ENCODE assay signal across 1 cellular context in the genomic region with DNA sequence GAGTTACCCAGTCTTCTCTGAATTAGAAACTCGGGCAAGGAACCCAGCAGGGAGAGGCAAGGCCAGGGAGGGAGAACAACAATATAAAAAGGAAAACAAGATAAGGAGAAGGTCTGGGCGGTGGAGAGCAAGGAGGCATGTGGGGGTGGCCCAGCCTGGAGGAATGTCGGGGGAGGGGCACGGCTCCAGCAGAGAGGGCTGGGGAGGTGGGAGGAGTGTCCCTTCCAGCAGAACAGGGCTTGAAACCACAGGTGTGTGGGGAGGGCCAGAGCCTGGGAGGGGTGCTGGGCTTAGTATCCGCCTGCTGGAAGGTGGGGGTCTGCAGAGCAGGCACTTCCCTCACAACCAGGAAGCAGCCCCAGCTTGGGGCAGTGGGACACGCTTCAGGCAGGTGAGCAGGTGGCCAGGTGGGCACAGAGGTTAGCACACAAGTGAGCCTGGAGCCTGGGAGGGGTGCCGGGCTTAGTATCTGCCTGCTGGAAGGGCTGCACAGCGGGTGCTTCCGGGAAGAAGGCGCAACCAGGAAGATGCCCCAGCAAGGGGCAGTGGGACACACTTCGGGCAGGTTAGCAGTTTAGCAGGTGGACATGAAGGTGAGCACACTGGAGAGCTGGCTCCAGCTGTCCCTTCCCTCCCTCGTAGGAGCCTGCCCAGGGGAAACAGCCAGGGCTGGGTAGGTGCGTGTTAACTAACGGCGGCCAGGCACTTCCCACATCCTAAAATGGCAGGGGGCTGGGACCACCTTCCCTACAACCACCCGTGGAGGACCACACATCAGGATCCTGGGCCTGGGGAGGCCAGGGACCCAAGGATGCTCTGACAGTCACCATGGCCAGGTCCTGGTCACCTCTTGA.
TF ChIP-seq lines count a peak whose summit lies in the region.

No MANE protein-coding gene starts in this region.

TF ChIP-seq in WTC11, 78 proteins besides CTCF, POLR2A, EP300 and RAD21 (continued from another document and continues in another):
- TF ChIP-seq, protein P1, sequence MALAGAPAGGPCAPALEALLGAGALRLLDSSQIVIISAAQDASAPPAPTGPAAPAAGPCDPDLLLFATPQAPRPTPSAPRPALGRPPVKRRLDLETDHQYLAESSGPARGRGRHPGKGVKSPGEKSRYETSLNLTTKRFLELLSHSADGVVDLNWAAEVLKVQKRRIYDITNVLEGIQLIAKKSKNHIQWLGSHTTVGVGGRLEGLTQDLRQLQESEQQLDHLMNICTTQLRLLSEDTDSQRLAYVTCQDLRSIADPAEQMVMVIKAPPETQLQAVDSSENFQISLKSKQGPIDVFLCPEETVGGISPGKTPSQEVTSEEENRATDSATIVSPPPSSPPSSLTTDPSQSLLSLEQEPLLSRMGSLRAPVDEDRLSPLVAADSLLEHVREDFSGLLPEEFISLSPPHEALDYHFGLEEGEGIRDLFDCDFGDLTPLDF (CRISPR knock-in tag; IDR thresholded peaks at IDR 0.05) = no peak
- TF ChIP-seq MXD4 (CRISPR knock-in tag; IDR thresholded peaks at IDR 0.05; ENCODE audit: borderline replicate concordance) = no peak
- no peak for TF ChIP-seq ZNF317 (CRISPR knock-in tag; IDR thresholded peaks at IDR 0.05; ENCODE audit: borderline replicate concordance, low read depth)
- no peak for TF ChIP-seq ZBTB21 (CRISPR knock-in tag; IDR thresholded peaks at IDR 0.05; ENCODE audit: borderline replicate concordance)
- TF ChIP-seq CBFB (CRISPR knock-in tag; IDR thresholded peaks at IDR 0.05; ENCODE audit: low read depth) = 0 out of 2 replicates have a peak, but pooled peaks have one; percentile 51
- TF ChIP-seq, protein P2, sequence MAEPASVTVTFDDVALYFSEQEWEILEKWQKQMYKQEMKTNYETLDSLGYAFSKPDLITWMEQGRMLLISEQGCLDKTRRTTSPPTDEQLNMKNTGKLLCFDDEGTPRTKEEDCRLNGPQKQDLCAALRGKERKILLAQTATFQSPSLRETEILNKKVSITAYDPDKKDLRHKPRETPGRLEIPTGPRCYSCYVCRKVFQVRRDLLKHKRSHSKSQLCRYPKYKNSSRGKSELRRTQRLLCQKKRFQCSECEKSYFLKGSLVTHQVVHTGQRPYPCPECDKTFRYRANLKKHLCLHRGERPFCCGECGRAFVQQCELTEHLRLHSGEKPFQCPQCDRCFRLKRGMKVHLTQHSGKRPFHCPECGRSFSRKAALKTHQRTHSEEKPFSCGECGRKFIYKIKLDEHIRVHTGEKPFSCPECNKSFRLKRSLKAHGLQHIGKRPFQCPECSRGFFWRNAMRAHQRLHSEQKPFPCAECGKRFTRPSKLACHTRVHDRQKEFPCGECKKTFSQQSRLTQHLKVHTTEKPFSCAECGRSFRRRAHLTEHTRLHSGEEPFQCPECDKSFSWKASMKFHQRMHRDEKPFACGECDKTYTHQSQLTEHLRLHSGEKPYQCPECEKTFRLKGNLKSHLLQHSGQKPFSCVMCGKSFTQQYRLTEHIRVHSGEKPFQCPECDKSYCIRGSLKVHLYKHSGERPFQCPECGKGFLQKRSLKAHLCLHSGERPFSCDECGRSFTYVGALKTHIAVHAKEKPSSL (CRISPR knock-in tag; conservative IDR thresholded peaks at IDR 0.05) = no peak
- TF ChIP-seq, protein P3, sequence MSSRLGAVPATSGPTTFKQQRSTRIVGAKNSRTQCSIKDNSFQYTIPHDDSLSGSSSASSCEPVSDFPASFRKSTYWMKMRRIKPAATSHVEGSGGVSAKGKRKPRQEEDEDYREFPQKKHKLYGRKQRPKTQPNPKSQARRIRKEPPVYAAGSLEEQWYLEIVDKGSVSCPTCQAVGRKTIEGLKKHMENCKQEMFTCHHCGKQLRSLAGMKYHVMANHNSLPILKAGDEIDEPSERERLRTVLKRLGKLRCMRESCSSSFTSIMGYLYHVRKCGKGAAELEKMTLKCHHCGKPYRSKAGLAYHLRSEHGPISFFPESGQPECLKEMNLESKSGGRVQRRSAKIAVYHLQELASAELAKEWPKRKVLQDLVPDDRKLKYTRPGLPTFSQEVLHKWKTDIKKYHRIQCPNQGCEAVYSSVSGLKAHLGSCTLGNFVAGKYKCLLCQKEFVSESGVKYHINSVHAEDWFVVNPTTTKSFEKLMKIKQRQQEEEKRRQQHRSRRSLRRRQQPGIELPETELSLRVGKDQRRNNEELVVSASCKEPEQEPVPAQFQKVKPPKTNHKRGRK (CRISPR knock-in tag; IDR thresholded peaks at IDR 0.05; ENCODE audit: borderline replicate concordance) = no peak
- TF ChIP-seq ZNF232 (CRISPR knock-in tag; IDR thresholded peaks at IDR 0.05) = no peak
- TF ChIP-seq, protein P4, sequence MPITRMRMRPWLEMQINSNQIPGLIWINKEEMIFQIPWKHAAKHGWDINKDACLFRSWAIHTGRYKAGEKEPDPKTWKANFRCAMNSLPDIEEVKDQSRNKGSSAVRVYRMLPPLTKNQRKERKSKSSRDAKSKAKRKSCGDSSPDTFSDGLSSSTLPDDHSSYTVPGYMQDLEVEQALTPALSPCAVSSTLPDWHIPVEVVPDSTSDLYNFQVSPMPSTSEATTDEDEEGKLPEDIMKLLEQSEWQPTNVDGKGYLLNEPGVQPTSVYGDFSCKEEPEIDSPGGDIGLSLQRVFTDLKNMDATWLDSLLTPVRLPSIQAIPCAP (CRISPR knock-in tag; IDR thresholded peaks at IDR 0.05) = no peak
- TF ChIP-seq ATF1 (CRISPR knock-in tag; IDR thresholded peaks at IDR 0.05) = no peak
- TF ChIP-seq JUN (CRISPR knock-in tag; IDR thresholded peaks at IDR 0.05) = no peak
- TF ChIP-seq, protein P5, sequence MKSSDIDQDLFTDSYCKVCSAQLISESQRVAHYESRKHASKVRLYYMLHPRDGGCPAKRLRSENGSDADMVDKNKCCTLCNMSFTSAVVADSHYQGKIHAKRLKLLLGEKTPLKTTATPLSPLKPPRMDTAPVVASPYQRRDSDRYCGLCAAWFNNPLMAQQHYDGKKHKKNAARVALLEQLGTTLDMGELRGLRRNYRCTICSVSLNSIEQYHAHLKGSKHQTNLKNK (CRISPR knock-in tag; IDR thresholded peaks at IDR 0.05) = no peak
- peak; percentile 49; the same call in 1 of the 2 replicates for TF ChIP-seq TEAD1 (CRISPR knock-in tag; IDR thresholded peaks at IDR 0.05)
- TF ChIP-seq, protein P6, sequence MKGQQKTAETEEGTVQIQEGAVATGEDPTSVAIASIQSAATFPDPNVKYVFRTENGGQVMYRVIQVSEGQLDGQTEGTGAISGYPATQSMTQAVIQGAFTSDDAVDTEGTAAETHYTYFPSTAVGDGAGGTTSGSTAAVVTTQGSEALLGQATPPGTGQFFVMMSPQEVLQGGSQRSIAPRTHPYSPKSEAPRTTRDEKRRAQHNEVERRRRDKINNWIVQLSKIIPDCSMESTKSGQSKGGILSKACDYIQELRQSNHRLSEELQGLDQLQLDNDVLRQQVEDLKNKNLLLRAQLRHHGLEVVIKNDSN (CRISPR knock-in tag; IDR thresholded peaks at IDR 0.05) = peak; percentile 42; the same call in 1 of the 2 replicates
- TF ChIP-seq ETV6 (CRISPR knock-in tag; IDR thresholded peaks at IDR 0.05) = peak; percentile 100
- TF ChIP-seq ELF4 (CRISPR knock-in tag; IDR thresholded peaks at IDR 0.05; ENCODE audit: low read depth) = no peak
- no peak for TF ChIP-seq RELA (CRISPR knock-in tag; IDR thresholded peaks at IDR 0.05; ENCODE audit: borderline replicate concordance)
- no peak for TF ChIP-seq TCF7 (CRISPR knock-in tag; IDR thresholded peaks at IDR 0.05; ENCODE audit: low read depth)
- TF ChIP-seq ZNF416 (CRISPR knock-in tag; IDR thresholded peaks at IDR 0.05) = no peak
- TF ChIP-seq, protein P7, sequence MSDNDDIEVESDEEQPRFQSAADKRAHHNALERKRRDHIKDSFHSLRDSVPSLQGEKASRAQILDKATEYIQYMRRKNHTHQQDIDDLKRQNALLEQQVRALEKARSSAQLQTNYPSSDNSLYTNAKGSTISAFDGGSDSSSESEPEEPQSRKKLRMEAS (CRISPR knock-in tag; IDR thresholded peaks at IDR 0.05) = peak; percentile 51; the same call in 1 of the 2 replicates
- TF ChIP-seq NR3C1 (CRISPR knock-in tag; conservative IDR thresholded peaks at IDR 0.05; ENCODE audit: low read depth) = no peak
- TF ChIP-seq CREM (CRISPR knock-in tag; IDR thresholded peaks at IDR 0.05) = no peak
- no peak for TF ChIP-seq JAZF1 (CRISPR knock-in tag; IDR thresholded peaks at IDR 0.05)
- TF ChIP-seq, protein P8, sequence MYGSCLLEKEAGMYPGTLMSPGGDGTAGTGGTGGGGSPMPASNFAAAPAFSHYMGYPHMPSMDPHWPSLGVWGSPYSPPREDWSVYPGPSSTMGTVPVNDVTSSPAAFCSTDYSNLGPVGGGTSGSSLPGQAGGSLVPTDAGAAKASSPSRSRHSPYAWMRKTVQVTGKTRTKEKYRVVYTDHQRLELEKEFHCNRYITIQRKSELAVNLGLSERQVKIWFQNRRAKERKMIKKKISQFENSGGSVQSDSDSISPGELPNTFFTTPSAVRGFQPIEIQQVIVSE (CRISPR knock-in tag; IDR thresholded peaks at IDR 0.05; ENCODE audit: borderline replicate concordance) = no peak
- TF ChIP-seq NFE2L1 (CRISPR knock-in tag; IDR thresholded peaks at IDR 0.05) = 0 out of 2 replicates have a peak, but pooled peaks have one; percentile 4
- TF ChIP-seq, protein P9, sequence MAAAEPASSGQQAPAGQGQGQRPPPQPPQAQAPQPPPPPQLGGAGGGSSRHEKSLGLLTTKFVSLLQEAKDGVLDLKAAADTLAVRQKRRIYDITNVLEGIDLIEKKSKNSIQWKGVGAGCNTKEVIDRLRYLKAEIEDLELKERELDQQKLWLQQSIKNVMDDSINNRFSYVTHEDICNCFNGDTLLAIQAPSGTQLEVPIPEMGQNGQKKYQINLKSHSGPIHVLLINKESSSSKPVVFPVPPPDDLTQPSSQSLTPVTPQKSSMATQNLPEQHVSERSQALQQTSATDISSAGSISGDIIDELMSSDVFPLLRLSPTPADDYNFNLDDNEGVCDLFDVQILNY (CRISPR knock-in tag; IDR thresholded peaks at IDR 0.05) = no peak
- TF ChIP-seq, protein P10, sequence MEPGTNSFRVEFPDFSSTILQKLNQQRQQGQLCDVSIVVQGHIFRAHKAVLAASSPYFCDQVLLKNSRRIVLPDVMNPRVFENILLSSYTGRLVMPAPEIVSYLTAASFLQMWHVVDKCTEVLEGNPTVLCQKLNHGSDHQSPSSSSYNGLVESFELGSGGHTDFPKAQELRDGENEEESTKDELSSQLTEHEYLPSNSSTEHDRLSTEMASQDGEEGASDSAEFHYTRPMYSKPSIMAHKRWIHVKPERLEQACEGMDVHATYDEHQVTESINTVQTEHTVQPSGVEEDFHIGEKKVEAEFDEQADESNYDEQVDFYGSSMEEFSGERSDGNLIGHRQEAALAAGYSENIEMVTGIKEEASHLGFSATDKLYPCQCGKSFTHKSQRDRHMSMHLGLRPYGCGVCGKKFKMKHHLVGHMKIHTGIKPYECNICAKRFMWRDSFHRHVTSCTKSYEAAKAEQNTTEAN (CRISPR knock-in tag; IDR thresholded peaks at IDR 0.05) = no peak
- TF ChIP-seq, protein P11, sequence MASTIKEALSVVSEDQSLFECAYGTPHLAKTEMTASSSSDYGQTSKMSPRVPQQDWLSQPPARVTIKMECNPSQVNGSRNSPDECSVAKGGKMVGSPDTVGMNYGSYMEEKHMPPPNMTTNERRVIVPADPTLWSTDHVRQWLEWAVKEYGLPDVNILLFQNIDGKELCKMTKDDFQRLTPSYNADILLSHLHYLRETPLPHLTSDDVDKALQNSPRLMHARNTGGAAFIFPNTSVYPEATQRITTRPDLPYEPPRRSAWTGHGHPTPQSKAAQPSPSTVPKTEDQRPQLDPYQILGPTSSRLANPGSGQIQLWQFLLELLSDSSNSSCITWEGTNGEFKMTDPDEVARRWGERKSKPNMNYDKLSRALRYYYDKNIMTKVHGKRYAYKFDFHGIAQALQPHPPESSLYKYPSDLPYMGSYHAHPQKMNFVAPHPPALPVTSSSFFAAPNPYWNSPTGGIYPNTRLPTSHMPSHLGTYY (CRISPR knock-in tag; IDR thresholded peaks at IDR 0.05) = 0 out of 2 replicates have a peak, but pooled peaks have one; percentile 19
- TF ChIP-seq RORB (CRISPR knock-in tag; IDR thresholded peaks at IDR 0.05) = no peak
- TF ChIP-seq ESRRA (CRISPR knock-in tag; IDR thresholded peaks at IDR 0.05; ENCODE audit: borderline replicate concordance) = no peak
- TF ChIP-seq NFATC4 (CRISPR knock-in tag; IDR thresholded peaks at IDR 0.05) = no peak
- TF ChIP-seq MYBL2 (CRISPR knock-in tag; IDR thresholded peaks at IDR 0.05) = no peak
- TF ChIP-seq ZNF219 (CRISPR knock-in tag; IDR thresholded peaks at IDR 0.05; ENCODE audit: borderline replicate concordance) = no peak
- 0 out of 2 replicates have a peak, but pooled peaks have one; percentile 51 for TF ChIP-seq ZNF138 (CRISPR knock-in tag; conservative IDR thresholded peaks at IDR 0.05)
- TF ChIP-seq, protein P12, sequence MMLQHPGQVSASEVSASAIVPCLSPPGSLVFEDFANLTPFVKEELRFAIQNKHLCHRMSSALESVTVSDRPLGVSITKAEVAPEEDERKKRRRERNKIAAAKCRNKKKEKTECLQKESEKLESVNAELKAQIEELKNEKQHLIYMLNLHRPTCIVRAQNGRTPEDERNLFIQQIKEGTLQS (CRISPR knock-in tag; conservative IDR thresholded peaks at IDR 0.05) = no peak
- no peak for TF ChIP-seq ZNF671 (CRISPR knock-in tag; IDR thresholded peaks at IDR 0.05)
- no peak for TF ChIP-seq CREB1 (CRISPR knock-in tag; IDR thresholded peaks at IDR 0.05)
- peak; percentile 71; the same call in 1 of the 2 replicates for TF ChIP-seq SMAD3 (CRISPR knock-in tag; IDR thresholded peaks at IDR 0.05; ENCODE audit: borderline replicate concordance)
- peak; percentile 26; the same call in 1 of the 2 replicates for TF ChIP-seq TP53 (CRISPR knock-in tag; IDR thresholded peaks at IDR 0.05)
- TF ChIP-seq, protein P13, sequence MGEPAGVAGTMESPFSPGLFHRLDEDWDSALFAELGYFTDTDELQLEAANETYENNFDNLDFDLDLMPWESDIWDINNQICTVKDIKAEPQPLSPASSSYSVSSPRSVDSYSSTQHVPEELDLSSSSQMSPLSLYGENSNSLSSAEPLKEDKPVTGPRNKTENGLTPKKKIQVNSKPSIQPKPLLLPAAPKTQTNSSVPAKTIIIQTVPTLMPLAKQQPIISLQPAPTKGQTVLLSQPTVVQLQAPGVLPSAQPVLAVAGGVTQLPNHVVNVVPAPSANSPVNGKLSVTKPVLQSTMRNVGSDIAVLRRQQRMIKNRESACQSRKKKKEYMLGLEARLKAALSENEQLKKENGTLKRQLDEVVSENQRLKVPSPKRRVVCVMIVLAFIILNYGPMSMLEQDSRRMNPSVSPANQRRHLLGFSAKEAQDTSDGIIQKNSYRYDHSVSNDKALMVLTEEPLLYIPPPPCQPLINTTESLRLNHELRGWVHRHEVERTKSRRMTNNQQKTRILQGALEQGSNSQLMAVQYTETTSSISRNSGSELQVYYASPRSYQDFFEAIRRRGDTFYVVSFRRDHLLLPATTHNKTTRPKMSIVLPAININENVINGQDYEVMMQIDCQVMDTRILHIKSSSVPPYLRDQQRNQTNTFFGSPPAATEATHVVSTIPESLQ (CRISPR knock-in tag; IDR thresholded peaks at IDR 0.05) = no peak
- TF ChIP-seq FOXP1 (CRISPR knock-in tag; IDR thresholded peaks at IDR 0.05; ENCODE audit: borderline replicate concordance) = no peak
- TF ChIP-seq FOXK1 (CRISPR knock-in tag; IDR thresholded peaks at IDR 0.05) = peak; percentile 73
- no peak; the same call in 1 of the 2 replicates for TF ChIP-seq ZNF423 (CRISPR knock-in tag; IDR thresholded peaks at IDR 0.05)
